ENCODE assay signal across 8 cellular contexts in genomic region chr1:158121604-158122254, GRCh38. TPM values are rescaled to one million over a fixed set of nuclear protein-coding genes. Genes with fewer than 3 reads are reported as not detected.
DNase-seq lines count a peak whose midpoint lies in the region; ATAC-seq, FAIRE-seq and TF ChIP-seq lines count a peak whose summit lies in the region.

No MANE protein-coding gene starts in this region.

- TF ChIP-seq CTCF in foreskin fibroblast (IDR thresholded peaks at IDR 0.05; ENCODE audit: low read depth, low read length): peak; percentile 61

- no peak for TF ChIP-seq POLR2A in GM12892 (IDR thresholded peaks at IDR 0.05; ENCODE audit: low read depth, low read length)

- no peak overlapping the region for H3K4me3 ChIP-seq in Jurkat, Clone E6-1 (ENCODE audit: low read length)
- H3K4me3 ChIP-seq in foreskin fibroblast (ENCODE audit: low read depth in 1 of 2, low read length in 2 of 2): no peak overlapping the region

- no peak for FAIRE-seq in GM12892 (lab: Jason Lieb, UNC)

- no peak for ATAC-seq in HG03139 (IDR thresholded peaks at IDR 0.05; ENCODE audit: unreplicated experiment)

- DNase-seq in NCI-H524 (lab: John Stamatoyannopoulos, UW): peak; percentile 31 to 48
- DNase-seq in NCI-H524 treated with DMSO at 0.1 percent for 48 hours (lab: John Stamatoyannopoulos, UW): no peak
- peak; percentile 60 for DNase-seq in Jurkat, Clone E6-1 (ENCODE audit: low read depth, low spot score)
- DNase-seq in SW480 (ENCODE audit: low spot score): peak; percentile 56
- DNase-seq in foreskin fibroblast: peak in 1 of 2 donors; percentile 76
- DNase-seq in stimulated activated CD8-positive, alpha-beta memory T cell treated with anti-CD3 and anti-CD28 coated beads, Interleukin-4, amount 100 ng/mL, for 48 hours: peak; percentile 32
- no peak for DNase-seq in GM12892 (ENCODE audit: insufficient read length)

RNA-seq across cellular contexts. Expression of gene CD1D, which starts 59.0 kb away (rescaled TPM):
- polyA plus RNA-seq in Jurkat, Clone E6-1 (2012; ENCODE audit: insufficient read depth, insufficient read length): 32.5 TPM
- not detected for polyA plus RNA-seq in GM12892 (2012; ENCODE audit: missing spikeins)

Comparison
In these comparisons a context has a peak if more than half of its experiments do, and no peak if none do; other contexts are left out.
1. DNase-seq: peak in NCI-H524 (2 of 2), Jurkat, Clone E6-1 (single experiment), SW480 (single experiment) and stimulated activated CD8-positive, alpha-beta memory T cell treated with anti-CD3 and anti-CD28 coated beads, Interleukin-4, amount 100 ng/mL, for 48 hours (single experiment); none in NCI-H524 treated with DMSO at 0.1 percent for 48 hours (single experiment) and GM12892 (single experiment).